ENCODE assay signal across 32 cellular contexts in the genomic region with DNA sequence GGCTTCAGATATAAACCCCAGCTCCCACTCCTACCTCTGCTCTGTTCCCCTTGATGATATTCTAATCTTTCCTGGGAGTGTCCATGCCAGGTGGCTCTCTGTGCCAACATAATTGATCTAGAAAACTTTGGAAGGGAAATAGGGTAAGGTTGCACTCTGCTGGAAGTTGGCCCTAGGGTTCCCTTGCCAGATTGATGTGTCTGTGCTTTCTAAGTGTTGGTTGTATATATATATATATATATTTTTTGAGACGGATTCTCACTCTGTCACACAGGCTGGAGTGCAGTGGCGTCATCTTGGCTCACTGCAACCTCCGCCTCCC. TPM values are rescaled to one million over a fixed set of nuclear protein-coding genes. Genes with fewer than 3 reads are reported as not detected.
"Had no signal": no experiment of that assay in that cellular context is flagged by ENCODE, and none has a peak within 500 bp of the region (broad histone marks: within the 10 kb centered on the region; RNA-seq: fewer than 3 reads in every experiment).

No MANE protein-coding gene starts in this region.

- H3K27ac Mint-ChIP-seq: activated CD4-positive, alpha-beta memory T cell treated with anti-CD3 and anti-CD28 coated beads for 36 hours; activated CD4-positive, alpha-beta T cell treated with anti-CD3 and anti-CD28 coated beads for 36 hours; activated CD4-positive, alpha-beta T cell treated with anti-CD3 and anti-CD28 coated beads, Interleukin-2, amount 10 ng/mL, durations not matched to agents 7 days and 5 days; activated naive CD4-positive, alpha-beta T cell treated with anti-CD3 and anti-CD28 coated beads, Interleukin-2, amount 10 ng/mL, durations not matched to agents 7 days and 5 days; activated naive CD8-positive, alpha-beta T cell; activated naive CD8-positive, alpha-beta T cell treated with anti-CD3 and anti-CD28 coated beads, Interleukin-2, amount 50 U/mL, for 24 hours; brain; T-helper 1 cell treated with Interleukin-12 subunit alpha and Interleukin-12 subunit beta and Interleukin-4 antibody, amounts not matched to agents 30 μg/mL and 1 μg/mL, for 36 hours; T-helper 2 cell treated with Interferon-gamma antibody and Interleukin-4, amounts not matched to agents 5 μg/mL and 100 μg/mL, for 36 hours; WTC11 had no signal

- H3K4me3 ChIP-seq: PC-9 had no signal

- H3K27ac ChIP-seq: PC-9, RWPE1 had no signal

- H3K4me2 ChIP-seq: PC-9 had no signal

- H3K36me3 Mint-ChIP-seq: activated CD4-positive, alpha-beta memory T cell treated with anti-CD3 and anti-CD28 coated beads for 36 hours; activated naive CD4-positive, alpha-beta T cell treated with anti-CD3 and anti-CD28 coated beads, Interleukin-2, amount 10 ng/mL, durations not matched to agents 7 days and 5 days; activated naive CD8-positive, alpha-beta T cell; brain; WTC11 had no signal

- DNase-seq: activated CD4-positive, alpha-beta memory T cell treated with anti-CD3 and anti-CD28 coated beads for 36 hours; activated CD4-positive, alpha-beta T cell treated with anti-CD3 and anti-CD28 coated beads for 36 hours; activated CD4-positive, alpha-beta T cell treated with anti-CD3 and anti-CD28 coated beads, Interleukin-2, amount 10 ng/mL, durations not matched to agents 7 days and 5 days; activated CD8-positive, alpha-beta memory T cell treated with anti-CD3 and anti-CD28 coated beads, Interleukin-2, amount 50 U/mL, for 4 hours; activated effector memory CD4-positive, alpha-beta T cell treated with Interleukin-2 at 50 U/mL for 16 hours; activated naive CD4-positive, alpha-beta T cell treated with anti-CD3 and anti-CD28 coated beads, Interleukin-2, amount 10 ng/mL, durations not matched to agents 7 days and 5 days; activated naive CD8-positive, alpha-beta T cell treated with anti-CD3 and anti-CD28 coated beads, Interleukin-2, amount 50 U/mL, for 24 hours; activated T-cell treated with anti-CD3 and anti-CD28 coated beads, Interleukin-2, amount 50 U/mL, for 48 hours; anterior cingulate cortex; caudate nucleus; Kasumi-1; KG1; MM.1S; MV-4-11; NCI-H1092; NCI-H1436 treated with DMSO at 0.1 percent for 48 hours; NCI-H1694 treated with DMSO at 0.1 percent for 48 hours; NCI-H2029; NCI-H2227 treated with DMSO at 0.1 percent for 48 hours; NCI-H446 treated with DMSO at 0.1 percent for 48 hours; NCI-H524; NCI-H69; NK-92 treated with Interleukin-12 subunit alpha and Interleukin-12 subunit beta, amount 100 ng/mL, for 24 hours; Right ventricle myocardium superior had no signal

- H3K4me3 Mint-ChIP-seq: activated CD4-positive, alpha-beta memory T cell treated with anti-CD3 and anti-CD28 coated beads for 36 hours; activated CD4-positive, alpha-beta T cell treated with anti-CD3 and anti-CD28 coated beads for 36 hours; activated CD4-positive, alpha-beta T cell treated with anti-CD3 and anti-CD28 coated beads, Interleukin-2, amount 10 ng/mL, durations not matched to agents 7 days and 5 days; activated naive CD4-positive, alpha-beta T cell treated with anti-CD3 and anti-CD28 coated beads, Interleukin-2, amount 10 ng/mL, durations not matched to agents 7 days and 5 days; activated naive CD8-positive, alpha-beta T cell; activated naive CD8-positive, alpha-beta T cell treated with anti-CD3 and anti-CD28 coated beads, Interleukin-2, amount 50 U/mL, for 24 hours; brain; T-helper 1 cell treated with Interleukin-12 subunit alpha and Interleukin-12 subunit beta and Interleukin-4 antibody, amounts not matched to agents 30 μg/mL and 1 μg/mL, for 36 hours; T-helper 2 cell treated with Interferon-gamma antibody and Interleukin-4, amounts not matched to agents 5 μg/mL and 100 μg/mL, for 36 hours; WTC11 had no signal

- H3K4me1 Mint-ChIP-seq: activated naive CD4-positive, alpha-beta T cell treated with anti-CD3 and anti-CD28 coated beads, Interleukin-2, amount 10 ng/mL, durations not matched to agents 7 days and 5 days had no signal

- H3K9me3 Mint-ChIP-seq: activated CD4-positive, alpha-beta memory T cell treated with anti-CD3 and anti-CD28 coated beads for 36 hours; activated CD4-positive, alpha-beta T cell treated with anti-CD3 and anti-CD28 coated beads, Interleukin-2, amount 10 ng/mL, durations not matched to agents 7 days and 5 days; activated naive CD4-positive, alpha-beta T cell treated with anti-CD3 and anti-CD28 coated beads, Interleukin-2, amount 10 ng/mL, durations not matched to agents 7 days and 5 days; activated naive CD8-positive, alpha-beta T cell treated with anti-CD3 and anti-CD28 coated beads, Interleukin-2, amount 50 U/mL, for 24 hours; brain; T-helper 1 cell treated with Interleukin-12 subunit alpha and Interleukin-12 subunit beta and Interleukin-4 antibody, amounts not matched to agents 30 μg/mL and 1 μg/mL, for 36 hours; T-helper 2 cell treated with Interferon-gamma antibody and Interleukin-4, amounts not matched to agents 5 μg/mL and 100 μg/mL, for 36 hours had no signal

RNA-seq across cellular contexts. Expression of gene ACTL7B, which starts 23.6 kb away (rescaled TPM):
- total RNA-seq: activated CD4-positive, alpha-beta memory T cell treated with anti-CD3 and anti-CD28 coated beads for 36 hours; activated CD4-positive, alpha-beta T cell treated with anti-CD3 and anti-CD28 coated beads for 36 hours; activated CD4-positive, alpha-beta T cell treated with anti-CD3 and anti-CD28 coated beads, Interleukin-2, amount 10 ng/mL, durations not matched to agents 7 days and 5 days; bronchial epithelial cell; PC-9; Right ventricle myocardium superior; WTC11 had no signal

RNA-seq across cellular contexts. Expression of gene ACTL7A, which starts 29.9 kb away (rescaled TPM):
- total RNA-seq: activated CD4-positive, alpha-beta memory T cell treated with anti-CD3 and anti-CD28 coated beads for 36 hours; activated CD4-positive, alpha-beta T cell treated with anti-CD3 and anti-CD28 coated beads for 36 hours; activated CD4-positive, alpha-beta T cell treated with anti-CD3 and anti-CD28 coated beads, Interleukin-2, amount 10 ng/mL, durations not matched to agents 7 days and 5 days; bronchial epithelial cell; PC-9; Right ventricle myocardium superior; WTC11 had no signal
